In genomic region chr13:66714795-66715194, GRCh38 we compare ENCODE assay signal across 13 cellular contexts.
DNase-seq lines count a peak whose midpoint lies in the region; ATAC-seq and TF ChIP-seq lines count a peak whose summit lies in the region.
"Had no signal": no experiment of that assay in that cellular context is flagged by ENCODE, and none has a peak within 500 bp of the region (broad histone marks: within the 10 kb centered on the region; RNA-seq: fewer than 3 reads in every experiment).

No MANE protein-coding gene starts in this region.

- H3K9ac ChIP-seq in mesendoderm (ENCODE audit: low read length): no peak overlapping the region

- CTCF ChIA-PET in HEK293T (lab: Yijun Ruan, JAX): no interaction called here

- no peaks in the 10 kb centered on the region for H3K79me1 ChIP-seq in mesendoderm (ENCODE audit: low read length)

- H3K27me3 ChIP-seq in mesendoderm (ENCODE audit: insufficient read depth, low read length, poor library complexity) (no peaks in the 10 kb centered on the region), prostate gland (replicated peaks; ENCODE audit: insufficient read depth) (no peaks in the 10 kb centered on the region)

- DNase-seq in AG09319 (ENCODE audit: extremely low read depth, low read depth) (no peak), HEK293T (ENCODE audit: extremely low spot score) (peak; percentile 50), mesendoderm (peak; percentile 2), midbrain (lab: John Stamatoyannopoulos, UW) (no peak), prostate gland (ENCODE audit: low spot score) (no peak), NCI-H524 treated with DMSO at 0.1 percent for 48 hours (lab: John Stamatoyannopoulos, UW) (no peak)
- no peak for DNase-seq in activated T-cell treated with anti-CD3 and anti-CD28 coated beads, Interleukin-2, amount 50 U/mL, for 48 hours
- DNase-seq: activated naive CD4-positive, alpha-beta T cell treated with Interleukin-2 at 50 U/mL for 16 hours; effector CD8-positive, alpha-beta T cell; MV-4-11; occipital lobe; WERI-Rb-1 had no signal

- H2BK5ac ChIP-seq in mesendoderm (ENCODE audit: low read length): no peak overlapping the region

- TF ChIP-seq CTCF in AG09319 (IDR thresholded peaks at IDR 0.05; ENCODE audit: low read depth, low read length): peak; percentile 12
- TF ChIP-seq CTCF in prostate gland (IDR thresholded peaks at IDR 0.05): no peak

- H3K79me2 ChIP-seq in mesendoderm (ENCODE audit: control insufficient read depth, insufficient read depth, low read length): no peaks in the 10 kb centered on the region

- no peak for TF ChIP-seq POLR2A in prostate gland (IDR thresholded peaks at IDR 0.05)

- H3K4me2 ChIP-seq in mesendoderm (ENCODE audit: low read length): no peak overlapping the region

- no peak overlapping the region for H4K5ac ChIP-seq in mesendoderm (ENCODE audit: low read length)

- H3K9me3 ChIP-seq in prostate gland: no peaks in the 10 kb centered on the region

- H3K27ac ChIP-seq in mesendoderm (ENCODE audit: low read depth, low read length) (no peak overlapping the region), prostate gland (no peak overlapping the region)
- H3K27ac ChIP-seq: WERI-Rb-1 had no signal

- no peak overlapping the region for H3K18ac ChIP-seq in mesendoderm (ENCODE audit: low read length)

- POLR2A ChIA-PET in HEK293T (lab: Yijun Ruan, JAX): no interaction called here

- no peak overlapping the region for H2BK120ac ChIP-seq in mesendoderm (ENCODE audit: low read depth, low read length)

- H3K4me1 ChIP-seq in mesendoderm (ENCODE audit: control insufficient read depth, low read depth, low read length): no peaks in the 10 kb centered on the region
- H3K4me1 ChIP-seq in prostate gland (replicated peaks): no peaks in the 10 kb centered on the region

- peak; percentile 33; the same call in 1 of the 3 replicates for ATAC-seq in SK-N-SH treated with all-trans-retinoic acid at 6 μM for 48 hours

- H2BK15ac ChIP-seq in mesendoderm (replicated peaks; ENCODE audit: low read depth): no peak overlapping the region

- intact Hi-C loops in prostate gland (cut with DNase I): no loop called here

- no peak overlapping the region for H3K4me3 ChIP-seq in mesendoderm (ENCODE audit: low read length)
- H3K4me3 ChIP-seq in prostate gland: no peak overlapping the region

- no peak overlapping the region for H3K23ac ChIP-seq in mesendoderm (ENCODE audit: low read length)

- H2AK5ac ChIP-seq in mesendoderm (ENCODE audit: low read length): no peak overlapping the region

- no peak overlapping the region for H4K8ac ChIP-seq in mesendoderm (ENCODE audit: low read depth, low read length)

- no peak overlapping the region for H3K56ac ChIP-seq in mesendoderm (ENCODE audit: low read length)

- H3K4ac ChIP-seq in mesendoderm (ENCODE audit: low read depth, low read length): no peak overlapping the region

- no peaks in the 10 kb centered on the region for H3K36me3 ChIP-seq in mesendoderm (ENCODE audit: control insufficient read depth, insufficient read depth, low read length)
- no peaks in the 10 kb centered on the region for H3K36me3 ChIP-seq in prostate gland
- H3K36me3 ChIP-seq: WERI-Rb-1 had no signal

TF ChIP-seq in HEK293T, 16 proteins besides CTCF, POLR2A, EP300 and RAD21:
- TF ChIP-seq SP1 (IDR thresholded peaks at IDR 0.05): no peak
- TF ChIP-seq HDGF (IDR thresholded peaks at IDR 0.05; ENCODE audit: borderline replicate concordance): 0 out of 2 replicates have a peak, but pooled peaks have one; percentile 69
- 0 out of 2 replicates have a peak, but pooled peaks have one; percentile 8 for TF ChIP-seq FOXM1 (IDR thresholded peaks at IDR 0.05; ENCODE audit: borderline replicate concordance)
TF ChIP-seq in HEK293T: peak in this region for 2.

TF ChIP-seq in SK-N-SH treated with all-trans-retinoic acid at 6 μM for 48 hours, 23 proteins besides CTCF, POLR2A, EP300 and RAD21:
- TF ChIP-seq GLIS3 (CRISPR knock-in tag; IDR thresholded peaks at IDR 0.05) (no peak), RARB (CRISPR knock-in tag; IDR thresholded peaks at IDR 0.05) (no peak), PATZ1 (CRISPR knock-in tag; IDR thresholded peaks at IDR 0.05; ENCODE audit: borderline replicate concordance) (no peak), ZFP30 (CRISPR knock-in tag; IDR thresholded peaks at IDR 0.05) (no peak), CSDC2 (CRISPR knock-in tag; IDR thresholded peaks at IDR 0.05) (no peak), ARNTL (CRISPR knock-in tag; IDR thresholded peaks at IDR 0.05; ENCODE audit: borderline replicate concordance, low read depth) (no peak)

Comparison
In these comparisons a context has a peak if more than half of its experiments do, and no peak if none do; other contexts are left out.
1. DNase-seq: peak in HEK293T (single experiment) and mesendoderm (single experiment); none in AG09319 (single experiment), midbrain (single experiment), activated T-cell treated with anti-CD3 and anti-CD28 coated beads, Interleukin-2, amount 50 U/mL, for 48 hours (0 of 2), prostate gland (single experiment) and NCI-H524 treated with DMSO at 0.1 percent for 48 hours (single experiment).